12 cellular contexts compared by ENCODE assay signal in the genomic region with DNA sequence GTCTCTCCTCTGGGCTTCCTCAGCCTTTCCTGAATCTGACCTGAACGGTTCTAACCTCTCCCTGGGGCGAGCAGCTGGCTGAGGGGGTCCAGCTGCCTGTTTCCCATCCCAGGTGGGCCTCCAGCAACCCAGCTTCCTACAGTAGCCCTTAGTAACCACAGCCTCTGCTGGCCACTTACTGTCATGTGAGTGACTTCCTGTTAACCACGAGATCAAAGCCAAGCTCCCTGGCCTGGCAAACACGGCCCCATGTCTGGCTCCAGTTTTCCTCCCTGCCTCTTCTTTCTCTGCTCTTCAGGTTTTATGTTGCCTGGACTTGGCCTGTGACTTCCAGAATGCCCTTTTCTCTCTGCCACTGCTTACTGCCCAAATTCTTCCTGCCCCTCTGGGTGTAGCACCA. TPM values are rescaled to one million over a fixed set of nuclear protein-coding genes. Genes with fewer than 3 reads are reported as not detected.
A peak's percentile ranks its signal among the peaks of the same experiment; 100 is the strongest.
DNase-seq lines count a peak whose midpoint lies in the region; ATAC-seq, FAIRE-seq and TF ChIP-seq lines count a peak whose summit lies in the region.
"Had no signal": no experiment of that assay in that cellular context is flagged by ENCODE, and none has a peak within 500 bp of the region (broad histone marks: within the 10 kb centered on the region; RNA-seq: fewer than 3 reads in every experiment).

No MANE protein-coding gene starts in this region.

- no peak for TF ChIP-seq CTCF in GM13976 (IDR thresholded peaks at IDR 0.05; ENCODE audit: borderline replicate concordance, control extremely low read depth, extremely low read depth, insufficient read depth, missing control alignments)

- peak overlapping the region; percentile 45 for H3K27ac ChIP-seq in BLaER1
- H3K27ac ChIP-seq in mesenchymal stem cell (ENCODE audit: low read length, poor library complexity, severe bottlenecking) = no peak overlapping the region

- no peak for ATAC-seq in stimulated activated naive CD8-positive, alpha-beta T cell treated with anti-CD3 and anti-CD28 coated beads, Interleukin-15, Interleukin-2, amounts not matched to agents 100 U/mL and 50 U/mL, for 24 hours
- ATAC-seq: Panc1 had no signal

- DNase-seq in HT1080 (ENCODE audit: low read depth) = peak; percentile 20
- peak; percentile 37 for DNase-seq in astrocyte of the hippocampus (ENCODE audit: low read depth, low spot score)
- DNase-seq in mesenchymal stem cell = peak; percentile 54
- DNase-seq in GM13976 (ENCODE audit: low spot score) = no peak
- DNase-seq in HTR-8/SVneo (ENCODE audit: insufficient read length, low spot score) = no peak
- DNase-seq in stimulated activated naive CD8-positive, alpha-beta T cell treated with anti-CD3 and anti-CD28 coated beads, Interleukin-15, Interleukin-2, amounts not matched to agents 100 U/mL and 50 U/mL, for 24 hours = no peak
- no peak for DNase-seq in GM03348 (ENCODE audit: low spot score)
- DNase-seq: activated CD4-positive, CD25-positive, alpha-beta regulatory T cell; cerebellar nuclear complex had no signal

- H4K8ac ChIP-seq in mesenchymal stem cell (ENCODE audit: low read length) = peak overlapping the region; percentile 41

- FAIRE-seq in HTR-8/SVneo (lab: Jason Lieb, UNC) = no peak
- FAIRE-seq: GM19239 had no signal

- no peak overlapping the region for H3K14ac ChIP-seq in mesenchymal stem cell (ENCODE audit: low read length in 2 of 2)

- no peak overlapping the region for H2AK5ac ChIP-seq in mesenchymal stem cell (ENCODE audit: low read length, severe bottlenecking)

- H2BK12ac ChIP-seq in mesenchymal stem cell (ENCODE audit: low read length in 2 of 2) = peak overlapping the region; percentile 59 to 93

- H3K9ac ChIP-seq in BLaER1 (peak overlapping the region; percentile 18), mesenchymal stem cell (ENCODE audit: low read length) (no peak overlapping the region)

- no peak overlapping the region for H3K23ac ChIP-seq in mesenchymal stem cell (ENCODE audit: low read length in 2 of 2)

- H3K36me3 ChIP-seq in BLaER1 = no peaks in the 10 kb centered on the region
- H3K36me3 ChIP-seq in mesenchymal stem cell (ENCODE audit: control insufficient read depth in 1 of 2, insufficient read depth in 2 of 2, low read depth in 1 of 2, low read length in 2 of 2) = no peaks in the 10 kb centered on the region

- H3K4ac ChIP-seq in mesenchymal stem cell (ENCODE audit: low read depth in 1 of 2, low read length in 2 of 2) = peak overlapping the region; percentile 32 to 59

- peak overlapping the region; percentile 65 for H2BK15ac ChIP-seq in mesenchymal stem cell (ENCODE audit: low read depth, poor library complexity, severe bottlenecking)

- peak overlapping the region; percentile 55 for H4K91ac ChIP-seq in mesenchymal stem cell (ENCODE audit: low read length)

- peaks cover 77% of the 10 kb centered on the region for H3K4me1 ChIP-seq in BLaER1
- peaks cover 15% of the 10 kb centered on the region for H3K4me1 ChIP-seq in mesenchymal stem cell (ENCODE audit: control insufficient read depth, insufficient read depth, low read depth, low read length)

- H3K9me3 ChIP-seq in BLaER1 (no peaks in the 10 kb centered on the region; the same call in 1 of the 2 replicates), mesenchymal stem cell (ENCODE audit: control insufficient read depth, low read length) (no peaks in the 10 kb centered on the region)

- H3K27me3 ChIP-seq in BLaER1 (peaks cover 31% of the 10 kb centered on the region), mesenchymal stem cell (ENCODE audit: control insufficient read depth in 1 of 2, insufficient read depth in 1 of 2, low read length in 2 of 2) (peaks cover 12 to 55% of the 10 kb centered on the region in 2 experiments)

- H3K4me2 ChIP-seq in BLaER1 (peak overlapping the region; percentile 92), mesenchymal stem cell (ENCODE audit: low read length, poor library complexity, severe bottlenecking) (no peak overlapping the region)

- whole genome bisulfite sequencing in mesenchymal stem cell = 18% methylated on average over 4 of the region's 4 CpGs

- H3K4me3 ChIP-seq in BLaER1 = no peak overlapping the region
- H3K4me3 ChIP-seq in mesenchymal stem cell (ENCODE audit: insufficient read depth in 1 of 2, low read depth in 1 of 2, low read length in 2 of 2) = no peak overlapping the region

- peak overlapping the region; percentile 10 for H2AFZ ChIP-seq in mesenchymal stem cell (ENCODE audit: low read depth, low read length)

- peaks cover 12% of the 10 kb centered on the region for H3K79me1 ChIP-seq in mesenchymal stem cell (replicated peaks; ENCODE audit: low read length, poor library complexity, severe bottlenecking)

- H4K20me1 ChIP-seq in BLaER1 = no peaks in the 10 kb centered on the region

- H2BK120ac ChIP-seq in mesenchymal stem cell (ENCODE audit: low read depth, low read length) = peak overlapping the region; percentile 71

- peak overlapping the region; percentile 54 to 87 for H3K18ac ChIP-seq in mesenchymal stem cell (ENCODE audit: low read depth in 1 of 2, low read length in 2 of 2)

- no peak overlapping the region for H2BK5ac ChIP-seq in mesenchymal stem cell (ENCODE audit: low read depth, low read length, poor library complexity, severe bottlenecking)

- in situ Hi-C loops in GM13976 (cut with MboI; ENCODE audit: low sequenced_read_pairs, unreplicated experiment) = no loop called here

RNA-seq across cellular contexts. Expression of gene DAB2IP, which starts 47.2 kb away (rescaled TPM):
- total RNA-seq in HT1080 (2014; rRNA removed; shearing (Covaris generic)) = 12.6 and 16.6 TPM in 2 replicates
- polyA plus RNA-seq in HT1080 (2015; cell fraction: cytosol; rRNA removed) = 8.2 and 8.6 TPM in 2 replicates
- 8.4 and 10.3 TPM in 2 replicates for polyA plus RNA-seq in HT1080 (2015; cell fraction: nucleus; rRNA removed)
- polyA plus RNA-seq in mesenchymal stem cell (2013, experiment 1 of 2) = 13.7 TPM
- 12.0 TPM for polyA plus RNA-seq in mesenchymal stem cell (2013, experiment 2 of 2)

Comparison
In these comparisons a context has a peak if more than half of its experiments do, and no peak if none do; other contexts are left out.
1. DNase-seq: peak in HT1080 (single experiment), astrocyte of the hippocampus (single experiment) and mesenchymal stem cell (single experiment); none in GM13976 (single experiment), HTR-8/SVneo (single experiment), stimulated activated naive CD8-positive, alpha-beta T cell treated with anti-CD3 and anti-CD28 coated beads, Interleukin-15, Interleukin-2, amounts not matched to agents 100 U/mL and 50 U/mL, for 24 hours (single experiment) and GM03348 (single experiment).